Comparison of ENCODE assay signal across 9 cellular contexts in the genomic region with DNA sequence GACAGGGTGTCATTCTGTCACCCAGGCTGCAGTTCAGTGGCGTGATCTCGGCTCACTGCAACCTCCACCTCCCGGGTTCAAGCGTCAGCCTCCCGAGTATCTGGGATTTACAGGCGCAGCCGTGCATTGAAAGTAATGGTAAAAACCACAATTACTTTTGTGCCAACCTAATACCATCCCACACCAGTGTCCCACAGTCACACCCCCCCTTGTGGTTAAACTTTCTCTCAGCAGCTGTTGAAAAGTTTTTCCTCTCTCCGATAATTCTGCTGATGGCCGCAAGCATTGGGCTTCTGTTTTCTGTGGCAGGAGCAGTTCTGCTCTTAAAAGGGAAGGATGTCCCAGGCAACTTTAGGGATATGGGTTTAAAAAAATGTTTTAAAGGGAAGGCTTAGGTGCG.
A peak's percentile ranks its signal among the peaks of the same experiment; 100 is the strongest.
DNase-seq lines count a peak whose midpoint lies in the region; ATAC-seq and TF ChIP-seq lines count a peak whose summit lies in the region.
"Had no signal": no experiment of that assay in that cellular context is flagged by ENCODE, and none has a peak within 500 bp of the region (broad histone marks: within the 10 kb centered on the region; RNA-seq: fewer than 3 reads in every experiment).

No MANE protein-coding gene starts in this region.

- ATAC-seq in GM19023 (IDR thresholded peaks at IDR 0.05; ENCODE audit: unreplicated experiment) = no peak

- DNase-seq in AG04449 (ENCODE audit: low read depth, low spot score) (no peak), RWPE1 (ENCODE audit: low spot score) (peak; percentile 54), fibroblast of gingiva (ENCODE audit: low read depth) (peak; percentile 62), retinal pigment epithelial cell (ENCODE audit: low read depth) (no peak), 8988T (no peak), NCI-H1930 (lab: John Stamatoyannopoulos, UW) (no peak)

- H3K27ac ChIP-seq in RWPE1 = no peak overlapping the region
- H3K27ac ChIP-seq: epithelial cell of prostate had no signal

- POLR2A ChIA-PET in AG04449 (lab: Yijun Ruan, JAX) (no interaction called here), RWPE1 (lab: Yijun Ruan, JAX; ENCODE audit: low non-redundant PET) (no interaction called here)

- TF ChIP-seq CTCF in AG04449 (IDR thresholded peaks at IDR 0.05; ENCODE audit: insufficient read depth, low read length, missing control alignments) = peak; percentile 62
- TF ChIP-seq CTCF in GM12875 (IDR thresholded peaks at IDR 0.05; ENCODE audit: borderline replicate concordance, insufficient read depth, low read depth, low read length) = peak; percentile 48; the same call in 1 of the 2 replicates
- TF ChIP-seq CTCF in RWPE1 (conservative IDR thresholded peaks at IDR 0.05; ENCODE audit: low read depth) = peak; percentile 56
- TF ChIP-seq CTCF in retinal pigment epithelial cell (conservative IDR thresholded peaks at IDR 0.05; ENCODE audit: low read depth, low read length) = peak; percentile 81

- CTCF ChIA-PET in AG04449 (lab: Yijun Ruan, JAX) = interaction anchor here (1.0 to 28.2 kb wide), 10 partner anchors 8 to 338 kb away, joined by 3 to 809 read pairs (median 12); no protein-coding TSS in a partner anchor
- CTCF ChIA-PET in RWPE1 (lab: Yijun Ruan, JAX) = interaction anchor here (0.6 to 1.1 kb wide), 9 partner anchors 47 to 370 kb away, joined by 3 to 8 read pairs (median 4); no protein-coding TSS in a partner anchor

- H3K4me3 ChIP-seq in AG04449 (ENCODE audit: low read depth, low read length) (no peak overlapping the region), GM12875 (ENCODE audit: low read depth, low read length) (no peak overlapping the region), retinal pigment epithelial cell (ENCODE audit: low read length) (no peak overlapping the region)

Comparison
In these comparisons a context has a peak if more than half of its experiments do, and no peak if none do; other contexts are left out.
1. DNase-seq: peak in RWPE1 (single experiment) and fibroblast of gingiva (single experiment); none in AG04449 (single experiment), retinal pigment epithelial cell (single experiment), 8988T (single experiment) and NCI-H1930 (0 of 2).
2. Peak in every context shown above with its lines, with median percentiles within 50 percentile points of each other: CTCF ChIP-seq.